In genomic region chr12:56941299-56942017, GRCh38 we compare ENCODE assay signal across 1 cellular context.
TF ChIP-seq lines count a peak whose summit lies in the region.

No MANE protein-coding gene starts in this region.

TF ChIP-seq in HepG2, 621 proteins besides CTCF, POLR2A, EP300 and RAD21 (continued from another document and continues in another):
- TF ChIP-seq THRA (CRISPR knock-in tag; IDR thresholded peaks at IDR 0.05; ENCODE audit: borderline replicate concordance), result peak; percentile 73; the same call in 1 of the 2 replicates
- no peak for TF ChIP-seq NFKB2 (CRISPR knock-in tag; IDR thresholded peaks at IDR 0.05; ENCODE audit: borderline replicate concordance)
- TF ChIP-seq PHF5A (CRISPR knock-in tag; IDR thresholded peaks at IDR 0.05; ENCODE audit: low read depth, unreplicated experiment), result peak; percentile 85
- no peak for TF ChIP-seq ETV6 (CRISPR knock-in tag; conservative IDR thresholded peaks at IDR 0.05)
- TF ChIP-seq PPARG (CRISPR knock-in tag; conservative IDR thresholded peaks at IDR 0.05), result peak; percentile 84
- no peak for TF ChIP-seq RFX3 (CRISPR knock-in tag; IDR thresholded peaks at IDR 0.05)
- TF ChIP-seq KAT2B (IDR thresholded peaks at IDR 0.05; ENCODE audit: borderline replicate concordance, low read depth, low read length), result no peak
- no peak for TF ChIP-seq TCF7L2 (IDR thresholded peaks at IDR 0.05; ENCODE audit: low read depth, low read length)
- peak; percentile 28; the same call in 1 of the 2 replicates for TF ChIP-seq ZBTB21 (CRISPR knock-in tag; IDR thresholded peaks at IDR 0.05)
- no peak for TF ChIP-seq ARNT (IDR thresholded peaks at IDR 0.05)
- no peak for TF ChIP-seq ZNF589 (CRISPR knock-in tag; conservative IDR thresholded peaks at IDR 0.05)
- peak; percentile 49; the same call in 1 of the 2 replicates for TF ChIP-seq REPIN1 (CRISPR knock-in tag; IDR thresholded peaks at IDR 0.05; ENCODE audit: borderline replicate concordance, low read depth)
- peak; percentile 78; the same call in 1 of the 2 replicates for TF ChIP-seq ATF2 (CRISPR knock-in tag; IDR thresholded peaks at IDR 0.05)
- no peak for TF ChIP-seq ZNF512 (CRISPR knock-in tag; IDR thresholded peaks at IDR 0.05)
- no peak for TF ChIP-seq ZNF337 (CRISPR knock-in tag; IDR thresholded peaks at IDR 0.05; ENCODE audit: borderline replicate concordance, low read depth)
- TF ChIP-seq ZNF747 (CRISPR knock-in tag; IDR thresholded peaks at IDR 0.05; ENCODE audit: borderline replicate concordance), result peak; percentile 84
- TF ChIP-seq KDM5B (CRISPR knock-in tag; IDR thresholded peaks at IDR 0.05; ENCODE audit: borderline replicate concordance), result no peak
- TF ChIP-seq ZBTB44 (CRISPR knock-in tag; IDR thresholded peaks at IDR 0.05), result no peak
- no peak for TF ChIP-seq ZNF891 (CRISPR knock-in tag; IDR thresholded peaks at IDR 0.05)
- 0 out of 2 replicates have a peak, but pooled peaks have one; percentile 48 for TF ChIP-seq ZKSCAN8 (CRISPR knock-in tag; IDR thresholded peaks at IDR 0.05; ENCODE audit: borderline replicate concordance)
- TF ChIP-seq ZFP82 (CRISPR knock-in tag; IDR thresholded peaks at IDR 0.05; ENCODE audit: borderline replicate concordance), result 0 out of 2 replicates have a peak, but pooled peaks have one; percentile 71
- TF ChIP-seq ZNF552 (CRISPR knock-in tag; IDR thresholded peaks at IDR 0.05; ENCODE audit: borderline replicate concordance), result no peak
- TF ChIP-seq ZNF350 (CRISPR knock-in tag; IDR thresholded peaks at IDR 0.05; ENCODE audit: borderline replicate concordance, low read depth), result peak; percentile 90
- TF ChIP-seq ZNF770 (CRISPR knock-in tag; IDR thresholded peaks at IDR 0.05), result peak; percentile 49; the same call in 1 of the 2 replicates
- no peak for TF ChIP-seq TFDP1 (CRISPR knock-in tag; IDR thresholded peaks at IDR 0.05; ENCODE audit: borderline replicate concordance)
- 0 out of 2 replicates have a peak, but pooled peaks have one; percentile 30 for TF ChIP-seq RELA (CRISPR knock-in tag; IDR thresholded peaks at IDR 0.05)
- no peak for TF ChIP-seq MAF1 (CRISPR knock-in tag; IDR thresholded peaks at IDR 0.05; ENCODE audit: borderline replicate concordance)
- TF ChIP-seq HNF1B (CRISPR knock-in tag; IDR thresholded peaks at IDR 0.05), result peak; percentile 71; the same call in 1 of the 2 replicates
- TF ChIP-seq ADNP (CRISPR knock-in tag; IDR thresholded peaks at IDR 0.05), result no peak
- no peak for TF ChIP-seq PBX2 (CRISPR knock-in tag; IDR thresholded peaks at IDR 0.05)
- peak; percentile 68 for TF ChIP-seq ELF3 (CRISPR knock-in tag; IDR thresholded peaks at IDR 0.05)
- TF ChIP-seq CCAR2 (optimal IDR thresholded peaks at IDR 0.05; ENCODE audit: low read depth, low read length), result no peak
- no peak for TF ChIP-seq RAD51 (IDR thresholded peaks at IDR 0.05; ENCODE audit: borderline replicate concordance)
- no peak for TF ChIP-seq SCMH1 (CRISPR knock-in tag; IDR thresholded peaks at IDR 0.05; ENCODE audit: borderline replicate concordance)
- TF ChIP-seq PRPF4 (IDR thresholded peaks at IDR 0.05; ENCODE audit: low read depth, low read length, poor library complexity, severe bottlenecking), result no peak
- TF ChIP-seq FOXK2 (IDR thresholded peaks at IDR 0.05), result peak; percentile 72
- no peak for TF ChIP-seq SATB2 (CRISPR knock-in tag; IDR thresholded peaks at IDR 0.05)
- TF ChIP-seq GPBP1L1 (CRISPR knock-in tag; IDR thresholded peaks at IDR 0.05), result no peak
- peak; percentile 87 for TF ChIP-seq NCOR1 (IDR thresholded peaks at IDR 0.05; ENCODE audit: borderline replicate concordance, low read length)
- TF ChIP-seq GFI1 (CRISPR knock-in tag; IDR thresholded peaks at IDR 0.05; ENCODE audit: borderline replicate concordance), result peak; percentile 90
- peak; percentile 89 for TF ChIP-seq JUND (CRISPR knock-in tag; IDR thresholded peaks at IDR 0.05)
- no peak for TF ChIP-seq ZNF597 (CRISPR knock-in tag; IDR thresholded peaks at IDR 0.05)
- no peak for TF ChIP-seq MTF1 (CRISPR knock-in tag; IDR thresholded peaks at IDR 0.05)
- TF ChIP-seq PRDM15 (CRISPR knock-in tag; IDR thresholded peaks at IDR 0.05), result no peak
- peak; percentile 39; the same call in 1 of the 2 replicates for TF ChIP-seq ZSCAN29 (CRISPR knock-in tag; conservative IDR thresholded peaks at IDR 0.05)
- 0 out of 2 replicates have a peak, but pooled peaks have one; percentile 36 for TF ChIP-seq SALL2 (CRISPR knock-in tag; IDR thresholded peaks at IDR 0.05)
- no peak for TF ChIP-seq ZC3H13 (CRISPR knock-in tag; IDR thresholded peaks at IDR 0.05)
